Comparison of ENCODE assay signal across 8 cellular contexts in genomic region chr19:43463381-43464088, GRCh38. TPM values are rescaled to one million over a fixed set of nuclear protein-coding genes. Genes with fewer than 3 reads are reported as not detected.
A peak's percentile ranks its signal among the peaks of the same experiment; 100 is the strongest.
DNase-seq lines count a peak whose midpoint lies in the region; ATAC-seq lines count a peak whose summit lies in the region.

No MANE protein-coding gene starts in this region.

- no peak overlapping the region for H2BK120ac ChIP-seq in mesendoderm (ENCODE audit: low read depth, low read length)

- H3K27me3 Mint-ChIP-seq in CD4-positive, CD25-positive, alpha-beta regulatory T cell = peaks cover 4% of the 10 kb centered on the region
- peaks cover 4% of the 10 kb centered on the region for H3K27me3 Mint-ChIP-seq in activated CD8-positive, alpha-beta memory T cell treated with anti-CD3 and anti-CD28 coated beads, Interleukin-2, amount 10 ng/mL, durations not matched to agents 7 days and 5 days

- no peak overlapping the region for H2BK5ac ChIP-seq in mesendoderm (ENCODE audit: low read length)

- no peak overlapping the region for H3K4ac ChIP-seq in mesendoderm (ENCODE audit: low read depth, low read length)

- no peaks in the 10 kb centered on the region for H3K79me2 ChIP-seq in mesendoderm (ENCODE audit: control insufficient read depth, insufficient read depth, low read length)

- H3K18ac ChIP-seq in mesendoderm (ENCODE audit: low read length) = no peak overlapping the region

- ATAC-seq in CD4-positive, CD25-positive, alpha-beta regulatory T cell (ENCODE audit: low read depth in 2 of 2) = peak; percentile 85 to 87
- peak; percentile 84 for ATAC-seq in GM19397 (IDR thresholded peaks at IDR 0.05; ENCODE audit: unreplicated experiment)
- peak; percentile 52 for ATAC-seq in HG03558 (IDR thresholded peaks at IDR 0.05; ENCODE audit: extremely low read depth, unreplicated experiment)
- peak; percentile 92 for ATAC-seq in activated CD8-positive, alpha-beta memory T cell treated with anti-CD3 and anti-CD28 coated beads, Interleukin-2, amount 10 ng/mL, durations not matched to agents 7 days and 5 days

- no peak overlapping the region for H4K5ac ChIP-seq in mesendoderm (ENCODE audit: low read length)

- WGBS in mesendoderm (ENCODE audit: extremely low coverage, insufficient coverage, low lambda C conversion rate) = no CpG with 5 or more reads among the region's 54 CpGs

- H3K9ac ChIP-seq in endocrine pancreas (ENCODE audit: control insufficient read depth, insufficient read depth, low read length) = no peak overlapping the region
- H3K9ac ChIP-seq in mesendoderm (ENCODE audit: low read length) = peak overlapping the region; percentile 63

- peak overlapping the region; percentile 65 for H3K4me3 ChIP-seq in CD4-positive, CD25-positive, alpha-beta regulatory T cell (ENCODE audit: low read depth, low read length)
- H3K4me3 ChIP-seq in endocrine pancreas (ENCODE audit: control insufficient read depth, insufficient read depth, low read length) = peak overlapping the region; percentile 22
- peak overlapping the region; percentile 64 for H3K4me3 ChIP-seq in mesendoderm (ENCODE audit: low read length)

- peaks cover 10% of the 10 kb centered on the region for H3K36me3 Mint-ChIP-seq in CD4-positive, CD25-positive, alpha-beta regulatory T cell
- no peaks in the 10 kb centered on the region for H3K36me3 Mint-ChIP-seq in activated CD8-positive, alpha-beta memory T cell treated with anti-CD3 and anti-CD28 coated beads, Interleukin-2, amount 10 ng/mL, durations not matched to agents 7 days and 5 days

- H3K4me1 ChIP-seq in CD4-positive, CD25-positive, alpha-beta regulatory T cell (ENCODE audit: control insufficient read depth, insufficient read depth, low read length, poor library complexity, severe bottlenecking) = peaks cover 28% of the 10 kb centered on the region
- H3K4me1 ChIP-seq in endocrine pancreas (ENCODE audit: control insufficient read depth, insufficient read depth, low read length) (no peaks in the 10 kb centered on the region), mesendoderm (ENCODE audit: control insufficient read depth, low read depth, low read length) (peaks cover 2% of the 10 kb centered on the region)

- CTCF ChIA-PET in activated CD8-positive, alpha-beta memory T cell treated with anti-CD3 and anti-CD28 coated beads, Interleukin-2, amount 10 ng/mL, durations not matched to agents 7 days and 5 days (lab: Charles Lee) = interaction anchor here (0.8 to 5.2 kb wide), 20 partner anchors 11 to 282 kb away, joined by 3 to 54 read pairs (median 4); partner anchors contain the start of genes IRGQ, PHLDB3 and ZNF576

- H3K9me3 Mint-ChIP-seq in CD4-positive, CD25-positive, alpha-beta regulatory T cell = no peaks in the 10 kb centered on the region
- no peaks in the 10 kb centered on the region for H3K9me3 Mint-ChIP-seq in activated CD8-positive, alpha-beta memory T cell treated with anti-CD3 and anti-CD28 coated beads, Interleukin-2, amount 10 ng/mL, durations not matched to agents 7 days and 5 days (ENCODE audit: low read depth)

- no peaks in the 10 kb centered on the region for H3K27me3 ChIP-seq in CD4-positive, CD25-positive, alpha-beta regulatory T cell (ENCODE audit: control insufficient read depth, insufficient read depth, low read length)
- H3K27me3 ChIP-seq in endocrine pancreas (ENCODE audit: control insufficient read depth, insufficient read depth, low read length) = no peaks in the 10 kb centered on the region
- H3K27me3 ChIP-seq in mesendoderm (ENCODE audit: insufficient read depth, low read length, poor library complexity) = no peaks in the 10 kb centered on the region

- no peak overlapping the region for H4K8ac ChIP-seq in mesendoderm (ENCODE audit: low read depth, low read length)

- H2BK15ac ChIP-seq in mesendoderm (replicated peaks; ENCODE audit: low read depth) = no peak overlapping the region

- no peak overlapping the region for H2AK5ac ChIP-seq in mesendoderm (ENCODE audit: low read length)

- no peaks in the 10 kb centered on the region for H3K36me3 ChIP-seq in CD4-positive, CD25-positive, alpha-beta regulatory T cell (ENCODE audit: control insufficient read depth, insufficient read depth, low read length)
- H3K36me3 ChIP-seq in endocrine pancreas (ENCODE audit: control insufficient read depth, insufficient read depth, low read length) (no peaks in the 10 kb centered on the region), mesendoderm (ENCODE audit: control insufficient read depth, insufficient read depth, low read length) (no peaks in the 10 kb centered on the region)

- no peaks in the 10 kb centered on the region for H3K79me1 ChIP-seq in mesendoderm (ENCODE audit: low read length)

- peaks cover 14 to 63% (median 21%) of the 10 kb centered on the region in 4 donors for H3K4me1 Mint-ChIP-seq in CD4-positive, CD25-positive, alpha-beta regulatory T cell
- H3K4me1 Mint-ChIP-seq in activated CD8-positive, alpha-beta memory T cell treated with anti-CD3 and anti-CD28 coated beads, Interleukin-2, amount 10 ng/mL, durations not matched to agents 7 days and 5 days = peaks cover 27% of the 10 kb centered on the region

- H3K27ac ChIP-seq in CD4-positive, CD25-positive, alpha-beta regulatory T cell (ENCODE audit: insufficient read depth, low read length, poor library complexity, severe bottlenecking) = peak overlapping the region; percentile 93
- H3K27ac ChIP-seq in mesendoderm (ENCODE audit: low read depth, low read length) = no peak overlapping the region

- peak overlapping the region; percentile 95 to 100 (median 99) for H3K27ac Mint-ChIP-seq in CD4-positive, CD25-positive, alpha-beta regulatory T cell
- peak overlapping the region; percentile 90 for H3K27ac Mint-ChIP-seq in activated CD8-positive, alpha-beta memory T cell treated with anti-CD3 and anti-CD28 coated beads, Interleukin-2, amount 10 ng/mL, durations not matched to agents 7 days and 5 days

- H3K23ac ChIP-seq in mesendoderm (ENCODE audit: low read length) = no peak overlapping the region

- H3K9me3 ChIP-seq in CD4-positive, CD25-positive, alpha-beta regulatory T cell (ENCODE audit: control insufficient read depth in 2 of 2, low read length in 2 of 2) = no peaks in the 10 kb centered on the region
- no peaks in the 10 kb centered on the region for H3K9me3 ChIP-seq in endocrine pancreas (ENCODE audit: control insufficient read depth, low read length)

- peak overlapping the region; percentile 92 to 96 (median 95) for H3K4me3 Mint-ChIP-seq in CD4-positive, CD25-positive, alpha-beta regulatory T cell
- H3K4me3 Mint-ChIP-seq in activated CD8-positive, alpha-beta memory T cell treated with anti-CD3 and anti-CD28 coated beads, Interleukin-2, amount 10 ng/mL, durations not matched to agents 7 days and 5 days = peak overlapping the region; percentile 90

- peak overlapping the region; percentile 86 for H3K56ac ChIP-seq in mesendoderm (ENCODE audit: low read length)

- DNase-seq in CD4-positive, CD25-positive, alpha-beta regulatory T cell = peak; percentile 98 to 99 (median 99)
- peak; percentile 94 to 96 for DNase-seq in NOMO-1 (lab: John Stamatoyannopoulos, UW; ENCODE audit: unreplicated experiment in 2 of 2)
- DNase-seq in activated CD8-positive, alpha-beta memory T cell treated with anti-CD3 and anti-CD28 coated beads, Interleukin-2, amount 10 ng/mL, durations not matched to agents 7 days and 5 days = peak; percentile 99
- peak; percentile 98 for DNase-seq in mesendoderm
- peak; percentile 98 for DNase-seq in stimulated activated CD8-positive, alpha-beta memory T cell treated with anti-CD3 and anti-CD28 coated beads, Interleukin-12 subunit alpha, Interleukin-12 subunit beta, amount 100 ng/mL, for 24 hours (ENCODE audit: extremely low read depth)

- H3K4me2 ChIP-seq in mesendoderm (ENCODE audit: low read length) = peak overlapping the region; percentile 69

RNA-seq across cellular contexts. Expression of gene LYPD3, which starts 1.9 kb away (rescaled TPM):
- 12.7 TPM for total RNA-seq in CD4-positive, CD25-positive, alpha-beta regulatory T cell
- polyA plus RNA-seq in CD4-positive, CD25-positive, alpha-beta regulatory T cell = 1 to 10 TPM; 1.8 to 6.5 (median 4.3) TPM
- under 1 TPM; 0.23 to 0.33 TPM for total RNA-seq in activated CD8-positive, alpha-beta memory T cell treated with anti-CD3 and anti-CD28 coated beads, Interleukin-2, amount 10 ng/mL, durations not matched to agents 7 days and 5 days
- polyA plus RNA-seq in mesendoderm (2013, experiment 1 of 2) = 2.9 TPM
- polyA plus RNA-seq in mesendoderm (2013, experiment 2 of 2) = 2.3 TPM

RNA-seq across cellular contexts. Expression of gene PHLDB3, which starts 41.0 kb away (rescaled TPM):
- 64.1 TPM for total RNA-seq in CD4-positive, CD25-positive, alpha-beta regulatory T cell
- polyA plus RNA-seq in CD4-positive, CD25-positive, alpha-beta regulatory T cell = 1 to 10 TPM; 1.5 to 4.4 (median 3.6) TPM
- total RNA-seq in activated CD8-positive, alpha-beta memory T cell treated with anti-CD3 and anti-CD28 coated beads, Interleukin-2, amount 10 ng/mL, durations not matched to agents 7 days and 5 days = 10 to 100 TPM; 11.0 to 11.2 TPM
- 2.3 TPM for polyA plus RNA-seq in mesendoderm (2013, experiment 1 of 2)
- polyA plus RNA-seq in mesendoderm (2013, experiment 2 of 2) = 2.3 TPM

RNA-seq across cellular contexts. Expression of gene TEX101, which starts 48.8 kb away (rescaled TPM):
- total RNA-seq in CD4-positive, CD25-positive, alpha-beta regulatory T cell = not detected
- not detected for polyA plus RNA-seq in CD4-positive, CD25-positive, alpha-beta regulatory T cell
- total RNA-seq in activated CD8-positive, alpha-beta memory T cell treated with anti-CD3 and anti-CD28 coated beads, Interleukin-2, amount 10 ng/mL, durations not matched to agents 7 days and 5 days = not detected
- polyA plus RNA-seq in mesendoderm (2013, experiment 1 of 2) = 0.46 TPM
- 0.35 TPM for polyA plus RNA-seq in mesendoderm (2013, experiment 2 of 2)

Comparison
In these comparisons a context has a peak if more than half of its experiments do, and no peak if none do; other contexts are left out.
1. RNA of gene LYPD3, which starts 1.9 kb away (total RNA-seq): 12.7 TPM in CD4-positive, CD25-positive, alpha-beta regulatory T cell (single experiment); 0.23 to 0.33 TPM in activated CD8-positive, alpha-beta memory T cell treated with anti-CD3 and anti-CD28 coated beads, Interleukin-2, amount 10 ng/mL, durations not matched to agents 7 days and 5 days; every median in the first group is over 10 times any median in the second.
2. Peak in every context shown above with its lines, with median percentiles within 50 percentile points of each other: ATAC-seq, DNase-seq and H3K4me3 ChIP-seq.